ENCODE assay signal across 1 cellular context in the genomic region with DNA sequence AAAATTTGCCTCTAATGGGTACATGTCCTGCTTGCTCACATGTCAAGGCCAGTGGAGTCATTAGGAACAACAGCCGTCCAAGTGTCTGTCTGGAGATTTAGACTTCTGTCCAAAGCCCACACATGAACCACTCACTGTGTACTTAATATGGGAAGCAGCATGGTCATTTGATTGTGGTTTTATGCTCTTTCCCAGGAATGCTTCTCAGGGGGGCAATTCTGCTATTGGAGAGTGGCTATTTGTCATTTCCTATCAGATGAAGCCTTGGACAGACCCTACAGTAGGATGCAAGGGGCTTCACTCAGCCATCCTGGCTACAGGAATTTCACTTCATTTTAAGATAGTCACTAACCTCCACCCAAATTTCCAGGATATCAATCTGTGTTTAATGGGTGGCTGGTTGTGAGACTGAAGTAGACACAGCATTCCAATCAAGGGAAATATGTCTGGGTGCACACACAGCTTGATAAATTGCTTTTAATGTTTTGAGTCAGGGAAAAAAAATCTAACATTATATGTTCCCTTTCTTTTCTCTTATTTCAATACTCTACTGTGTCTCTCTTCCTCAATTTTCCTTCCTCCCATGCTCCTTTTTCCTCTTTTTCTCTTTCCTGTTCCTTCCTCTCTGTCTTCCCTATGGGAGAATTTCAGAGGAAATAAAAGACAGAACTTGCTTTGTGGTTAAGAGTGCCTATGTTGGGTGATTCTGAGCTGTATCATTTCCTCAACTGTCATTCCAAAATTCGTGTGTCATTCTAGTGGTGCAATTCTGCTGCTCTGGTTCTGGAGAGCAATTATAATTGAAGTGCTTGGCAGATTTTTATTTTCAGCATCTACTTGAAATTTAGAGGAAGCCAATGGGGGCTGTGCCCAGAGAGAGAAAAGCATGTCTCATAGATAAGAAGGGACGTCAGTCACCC.
TF ChIP-seq lines count a peak whose summit lies in the region.

No MANE protein-coding gene starts in this region.

TF ChIP-seq in SK-N-SH treated with all-trans-retinoic acid at 6 μM for 48 hours, 23 proteins besides CTCF, POLR2A, EP300 and RAD21 (continued from another document):
- TF ChIP-seq, protein P1, sequence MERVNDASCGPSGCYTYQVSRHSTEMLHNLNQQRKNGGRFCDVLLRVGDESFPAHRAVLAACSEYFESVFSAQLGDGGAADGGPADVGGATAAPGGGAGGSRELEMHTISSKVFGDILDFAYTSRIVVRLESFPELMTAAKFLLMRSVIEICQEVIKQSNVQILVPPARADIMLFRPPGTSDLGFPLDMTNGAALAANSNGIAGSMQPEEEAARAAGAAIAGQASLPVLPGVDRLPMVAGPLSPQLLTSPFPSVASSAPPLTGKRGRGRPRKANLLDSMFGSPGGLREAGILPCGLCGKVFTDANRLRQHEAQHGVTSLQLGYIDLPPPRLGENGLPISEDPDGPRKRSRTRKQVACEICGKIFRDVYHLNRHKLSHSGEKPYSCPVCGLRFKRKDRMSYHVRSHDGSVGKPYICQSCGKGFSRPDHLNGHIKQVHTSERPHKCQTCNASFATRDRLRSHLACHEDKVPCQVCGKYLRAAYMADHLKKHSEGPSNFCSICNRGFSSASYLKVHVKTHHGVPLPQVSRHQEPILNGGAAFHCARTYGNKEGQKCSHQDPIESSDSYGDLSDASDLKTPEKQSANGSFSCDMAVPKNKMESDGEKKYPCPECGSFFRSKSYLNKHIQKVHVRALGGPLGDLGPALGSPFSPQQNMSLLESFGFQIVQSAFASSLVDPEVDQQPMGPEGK (CRISPR knock-in tag; IDR thresholded peaks at IDR 0.05; ENCODE audit: borderline replicate concordance), result peak; percentile 73; the same call in 1 of the 2 replicates
- TF ChIP-seq ZNF565 (CRISPR knock-in tag; conservative IDR thresholded peaks at IDR 0.05; ENCODE audit: low read depth) (no peak), PPARA (CRISPR knock-in tag; IDR thresholded peaks at IDR 0.05; ENCODE audit: borderline replicate concordance) (no peak), TCF4 (CRISPR knock-in tag; IDR thresholded peaks at IDR 0.05; ENCODE audit: borderline replicate concordance) (no peak)
